Comparison of ENCODE assay signal across 25 cellular contexts in genomic region chr4:76192221-76192620, GRCh38. TPM values are rescaled to one million over a fixed set of nuclear protein-coding genes. Genes with fewer than 3 reads are reported as not detected.
"Had no signal": no experiment of that assay in that cellular context is flagged by ENCODE, and none has a peak within 500 bp of the region (broad histone marks: within the 10 kb centered on the region; RNA-seq: fewer than 3 reads in every experiment).

No MANE protein-coding gene starts in this region.

- ATAC-seq: effector memory CD8-positive, alpha-beta T cell; left ventricle myocardium superior; natural killer cell treated with Interleukin-12 subunit alpha and Interleukin-12 subunit beta and Interleukin-15 and Interleukin-18, amount 100 ng/mL, for 72 hours had no signal

- H3K4me3 ChIP-seq: right atrium auricular region, skin epidermis had no signal

- H3K9me3 ChIP-seq: right atrium auricular region had no signal

- H3K27ac Mint-ChIP-seq: activated CD4-positive, alpha-beta T cell treated with anti-CD3 and anti-CD28 coated beads, Interleukin-2, amount 10 ng/mL, durations not matched to agents 7 days and 5 days; activated naive CD8-positive, alpha-beta T cell treated with anti-CD3 and anti-CD28 coated beads, Interleukin-2, amount 10 ng/mL, durations not matched to agents 7 days and 5 days; effector memory CD8-positive, alpha-beta T cell; natural killer cell treated with Interleukin-12 subunit alpha and Interleukin-12 subunit beta and Interleukin-15 and Interleukin-18, amount 100 ng/mL, for 72 hours; progenitor cell of endocrine pancreas had no signal

- H3K4me3 Mint-ChIP-seq: activated CD4-positive, alpha-beta T cell treated with anti-CD3 and anti-CD28 coated beads, Interleukin-2, amount 10 ng/mL, durations not matched to agents 7 days and 5 days; activated naive CD8-positive, alpha-beta T cell treated with anti-CD3 and anti-CD28 coated beads, Interleukin-2, amount 10 ng/mL, durations not matched to agents 7 days and 5 days; effector memory CD8-positive, alpha-beta T cell; natural killer cell treated with Interleukin-12 subunit alpha and Interleukin-12 subunit beta and Interleukin-15 and Interleukin-18, amount 100 ng/mL, for 72 hours had no signal

- H3K27me3 Mint-ChIP-seq: activated CD4-positive, alpha-beta T cell treated with anti-CD3 and anti-CD28 coated beads, Interleukin-2, amount 10 ng/mL, durations not matched to agents 7 days and 5 days; activated naive CD8-positive, alpha-beta T cell treated with anti-CD3 and anti-CD28 coated beads, Interleukin-2, amount 10 ng/mL, durations not matched to agents 7 days and 5 days; effector memory CD8-positive, alpha-beta T cell; natural killer cell treated with Interleukin-12 subunit alpha and Interleukin-12 subunit beta and Interleukin-15 and Interleukin-18, amount 100 ng/mL, for 72 hours; progenitor cell of endocrine pancreas had no signal

- H3K27me3 ChIP-seq: brain microvascular endothelial cell, right atrium auricular region had no signal

- FAIRE-seq: kidney, TTC549 had no signal

- H3K27ac ChIP-seq: brain microvascular endothelial cell, epithelial cell of prostate, right atrium auricular region had no signal

- H3K9me3 Mint-ChIP-seq: effector memory CD8-positive, alpha-beta T cell; natural killer cell treated with Interleukin-12 subunit alpha and Interleukin-12 subunit beta and Interleukin-15 and Interleukin-18, amount 100 ng/mL, for 72 hours had no signal

- DNase-seq: activated CD4-positive, alpha-beta T cell treated with anti-CD3 and anti-CD28 coated beads, Interleukin-2, amount 10 ng/mL, durations not matched to agents 7 days and 5 days; activated CD4-positive, CD25-positive, alpha-beta regulatory T cell; activated CD8-positive, alpha-beta memory T cell treated with anti-CD3 and anti-CD28 coated beads, Interleukin-2, amount 50 U/mL, for 48 hours; activated naive CD4-positive, alpha-beta T cell; activated naive CD8-positive, alpha-beta T cell treated with anti-CD3 and anti-CD28 coated beads, Interleukin-2, amount 10 ng/mL, durations not matched to agents 7 days and 5 days; anterior cingulate cortex; brain microvascular endothelial cell; cortex of kidney; effector memory CD8-positive, alpha-beta T cell; hippocampal formation; kidney; left ventricle myocardium superior; mesenchymal stem cell; occipital lobe; stimulated activated CD4-positive, alpha-beta T cell treated with anti-CD3 and anti-CD28 coated beads, Interleukin-4, amount 100 ng/mL, for 24 hours; stimulated activated naive CD4-positive, alpha-beta T cell treated with Interleukin-2 at 50 U/mL for 16 hours; T-helper 2 cell; trophoblast cell had no signal

RNA-seq across cellular contexts. Expression of gene FAM47E, which starts 59.3 kb away (rescaled TPM):
- total RNA-seq: glomerular endothelial cell; natural killer cell treated with Interleukin-12 subunit alpha and Interleukin-12 subunit beta and Interleukin-15 and Interleukin-18, amount 100 ng/mL, for 72 hours had no signal
